8 cellular contexts compared by ENCODE assay signal in the genomic region with DNA sequence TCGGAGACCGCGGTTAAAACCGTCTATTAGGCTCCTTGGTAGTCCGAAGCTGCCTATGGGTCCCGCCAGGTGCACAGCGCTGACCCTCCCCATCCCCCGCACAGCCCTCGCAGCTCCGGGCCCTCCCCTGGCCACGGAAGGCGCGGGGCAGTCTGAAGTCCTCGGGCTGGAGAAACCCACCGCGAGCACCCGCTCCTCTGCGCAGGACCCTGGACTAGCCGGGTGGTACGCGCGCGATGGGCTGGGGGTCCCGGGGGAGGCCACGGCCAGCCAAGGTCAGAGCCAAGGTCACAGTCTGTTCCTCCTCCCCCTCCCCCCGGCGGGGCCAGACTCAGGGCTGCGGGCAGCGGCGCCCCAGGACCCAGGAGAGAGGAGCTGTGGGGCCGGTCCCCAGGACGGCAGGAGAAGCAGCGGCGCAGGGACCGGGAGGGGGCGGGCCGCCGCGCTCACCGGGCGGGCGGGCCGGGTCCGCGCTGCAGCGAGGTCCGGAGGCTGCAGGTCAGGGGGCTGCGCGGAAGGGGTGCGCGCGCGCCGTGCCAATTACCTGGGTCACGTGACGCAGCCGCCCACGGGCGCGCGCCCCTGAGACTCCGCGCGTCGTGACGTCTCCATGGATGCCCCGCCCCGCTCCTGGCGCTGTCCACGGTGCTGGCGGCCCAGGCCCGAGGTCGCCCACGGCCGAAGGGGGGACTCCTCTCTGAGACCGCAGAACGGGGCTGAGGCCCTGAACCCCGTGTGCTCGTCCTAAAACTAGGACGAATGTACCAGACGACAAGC. TPM values are rescaled to one million over a fixed set of nuclear protein-coding genes. Genes with fewer than 3 reads are reported as not detected.
DNase-seq lines count a peak whose midpoint lies in the region; ATAC-seq and TF ChIP-seq lines count a peak whose summit lies in the region.

A gene (minus strand): TSS at position 535 of the 777 bp plus-strand sequence. CDS start 3,731 bp downstream, outside the sequence.

- no peak for TF ChIP-seq EP300 in gastroesophageal sphincter (IDR thresholded peaks at IDR 0.05)

- H3K27ac Mint-ChIP-seq in activated naive CD4-positive, alpha-beta T cell treated with anti-CD3 and anti-CD28 coated beads for 36 hours: no peak within 1 kb of the TSS

- WGBS in gastroesophageal sphincter (ENCODE audit: low coverage in 1 of 2), 2 donors: 0% methylated on average over 1 of the region's 81 CpGs; no CpG with 5 or more reads in 1 of the 2 donors
- under 1% methylated on average over 80 of the region's 81 CpGs for WGBS in urinary bladder

- peaks cover 0 to 12% (median 0%) of the 10 kb centered on the region in 3 donors for H3K4me1 ChIP-seq in gastroesophageal sphincter
- no peaks in the 10 kb centered on the region for H3K4me1 ChIP-seq in urinary bladder (ENCODE audit: insufficient read depth)

- intact Hi-C loops in activated naive CD4-positive, alpha-beta T cell treated with anti-CD3 and anti-CD28 coated beads for 36 hours (cut with micrococcal nuclease): loop anchor here (1.0 kb wide), 1 partner anchor 155 kb away; no protein-coding TSS in a partner anchor

- peaks cover 44% of the 10 kb centered on the region for H3K27me3 Mint-ChIP-seq in activated naive CD4-positive, alpha-beta T cell treated with anti-CD3 and anti-CD28 coated beads for 36 hours (ENCODE audit: low read depth)

- peaks cover 7% of the 10 kb centered on the region for H3K9me3 Mint-ChIP-seq in activated naive CD4-positive, alpha-beta T cell treated with anti-CD3 and anti-CD28 coated beads for 36 hours

- H3K27ac ChIP-seq in gastroesophageal sphincter (no peak within 1 kb of the TSS), urinary bladder (ENCODE audit: low read depth) (no peak within 1 kb of the TSS)

- H3K36me3 Mint-ChIP-seq in activated naive CD4-positive, alpha-beta T cell treated with anti-CD3 and anti-CD28 coated beads for 36 hours (ENCODE audit: low read depth): no peaks in the 10 kb centered on the region

- POLR2A ChIA-PET in AG04449 (lab: Yijun Ruan, JAX): no interaction called here

- H3K36me3 ChIP-seq in gastroesophageal sphincter (no peaks in the 10 kb centered on the region), urinary bladder (ENCODE audit: insufficient read depth) (no peaks in the 10 kb centered on the region)

- no peak for TF ChIP-seq POLR2A in gastroesophageal sphincter (IDR thresholded peaks at IDR 0.05)

- peak within 1 kb of the TSS; percentile 21 for H3K4me3 Mint-ChIP-seq in activated naive CD4-positive, alpha-beta T cell treated with anti-CD3 and anti-CD28 coated beads for 36 hours

- H3K4me3 ChIP-seq in AG04449 (ENCODE audit: low read depth, low read length) (peak within 1 kb of the TSS; percentile 54), gastroesophageal sphincter (peak within 1 kb of the TSS in 1 of 2 donors; percentile 59), urinary bladder (ENCODE audit: low read depth, low read length) (peak within 1 kb of the TSS; percentile 56)

- H3K9me3 ChIP-seq in gastroesophageal sphincter: peaks cover 0 to 10% (median 0%) of the 10 kb centered on the region in 3 donors

- CTCF ChIA-PET in AG04449 (lab: Yijun Ruan, JAX): no interaction called here
- CTCF ChIA-PET in activated naive CD4-positive, alpha-beta T cell treated with anti-CD3 and anti-CD28 coated beads for 36 hours (lab: Charles Lee): no interaction called here

- H3K27me3 ChIP-seq in gastroesophageal sphincter: peaks cover 74% of the 10 kb centered on the region

- peak; percentile 55 for ATAC-seq in HG03095 (IDR thresholded peaks at IDR 0.05; ENCODE audit: unreplicated experiment)
- ATAC-seq in gastroesophageal sphincter: peak; percentile 52

- in situ Hi-C loops in GM13976 (cut with MboI; ENCODE audit: low sequenced_read_pairs, unreplicated experiment): no loop called here

- peaks cover 8% of the 10 kb centered on the region for H3K4me1 Mint-ChIP-seq in activated naive CD4-positive, alpha-beta T cell treated with anti-CD3 and anti-CD28 coated beads for 36 hours (ENCODE audit: low read depth)

- DNase-seq in AG04449 (ENCODE audit: low read depth, low spot score) (no peak), GM13976 (ENCODE audit: low spot score) (peak; percentile 92), NCI-H526 treated with DMSO at 0.1 percent for 48 hours (lab: John Stamatoyannopoulos, UW) (peak; percentile 60), occipital lobe (lab: John Stamatoyannopoulos, UW) (peak; percentile 43)
- peak; percentile 57 for DNase-seq in activated naive CD4-positive, alpha-beta T cell treated with anti-CD3 and anti-CD28 coated beads for 36 hours

- TF ChIP-seq CTCF in AG04449 (IDR thresholded peaks at IDR 0.05; ENCODE audit: insufficient read depth, low read length, missing control alignments) (no peak), GM13976 (IDR thresholded peaks at IDR 0.05; ENCODE audit: borderline replicate concordance, control extremely low read depth, extremely low read depth, insufficient read depth, missing control alignments) (no peak), gastroesophageal sphincter (IDR thresholded peaks at IDR 0.05) (no peak)

RNA-seq across cellular contexts. Expression of the gene that starts here (rescaled TPM):
- under 1 TPM; 0.12 to 0.37 TPM for total RNA-seq in activated naive CD4-positive, alpha-beta T cell treated with anti-CD3 and anti-CD28 coated beads for 36 hours
- total RNA-seq in gastroesophageal sphincter: 1 to 10 TPM in 2 of 4 donors, under 1 TPM in 2; 0.62 to 1.8 (median 1.2) TPM
- 4.2 TPM for total RNA-seq in occipital lobe
- total RNA-seq in urinary bladder: 0.79 TPM
- 0.87 TPM for polyA plus RNA-seq in urinary bladder

Comparison
In these comparisons a context has a peak if more than half of its experiments do, and no peak if none do; other contexts are left out.
1. Peak in DNase-seq in activated naive CD4-positive, alpha-beta T cell treated with anti-CD3 and anti-CD28 coated beads for 36 hours; RNA of the gene not detected or under 1 TPM.